In the genomic region with DNA sequence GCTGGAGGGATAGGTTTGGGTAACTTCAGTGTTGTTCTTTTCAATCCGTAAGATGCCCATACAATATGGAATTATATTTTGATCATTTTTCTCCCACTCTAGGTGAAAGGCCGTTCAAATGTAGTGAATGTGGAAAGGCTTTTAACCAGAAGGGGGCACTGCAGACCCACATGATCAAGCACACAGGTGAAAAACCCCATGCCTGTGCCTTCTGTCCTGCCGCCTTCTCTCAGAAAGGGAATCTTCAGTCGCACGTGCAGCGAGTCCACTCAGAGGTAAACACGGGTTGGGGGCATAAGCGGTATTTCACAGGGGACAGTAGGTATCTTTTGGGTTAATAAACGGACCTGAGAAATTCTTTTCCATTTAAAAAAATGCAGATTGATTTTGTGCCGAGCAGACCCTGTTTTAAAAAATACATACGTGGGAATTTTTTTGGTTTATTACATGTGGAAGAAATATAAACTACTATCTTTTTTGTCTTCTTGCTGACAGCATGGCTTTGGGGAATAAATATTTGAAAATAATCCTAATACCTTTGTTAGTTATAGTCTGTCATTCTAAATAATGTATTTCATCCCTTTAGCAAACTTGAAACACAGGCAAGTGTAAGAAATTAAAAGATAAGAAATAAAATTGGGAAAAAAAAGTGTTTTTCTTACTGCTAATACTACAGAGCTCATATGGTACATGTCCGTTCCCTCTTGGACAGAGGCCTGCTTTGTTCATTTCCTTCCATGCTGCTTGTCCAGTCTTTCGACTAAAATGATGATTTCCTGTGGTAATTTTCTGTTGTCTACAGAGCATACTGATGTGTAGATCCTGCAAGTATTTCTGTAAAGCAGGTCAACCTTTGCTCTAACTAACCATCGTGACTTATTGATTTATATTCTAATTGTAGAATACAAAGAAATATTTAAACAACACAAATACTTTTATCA, we compare ENCODE assay signal across 1 cellular context.
A peak's percentile ranks its signal among the peaks of the same experiment; 100 is the strongest.
TF ChIP-seq lines count a peak whose summit lies in the region.

No MANE protein-coding gene starts in this region.

TF ChIP-seq in SK-N-SH, 30 proteins besides CTCF, POLR2A, EP300 and RAD21 (continued from another document):
- TF ChIP-seq REST (IDR thresholded peaks at IDR 0.05; ENCODE audit: low read depth, low read length) = no peak
- TF ChIP-seq YY1 (IDR thresholded peaks at IDR 0.05; ENCODE audit: low read depth) = no peak
- TF ChIP-seq SMC3 (IDR thresholded peaks at IDR 0.05; ENCODE audit: low read depth, low read length) = peak; percentile 18; the same call in 1 of the 2 replicates
